Comparison of ENCODE assay signal across 17 cellular contexts in genomic region chr10:71472466-71472865, GRCh38.
"Had no signal": no experiment of that assay in that cellular context is flagged by ENCODE, and none has a peak within 500 bp of the region (broad histone marks: within the 10 kb centered on the region; RNA-seq: fewer than 3 reads in every experiment).

No MANE protein-coding gene starts in this region.

- H3K27ac ChIP-seq: prostate gland, SJSA1 had no signal

- H3K36me3 ChIP-seq: prostate gland, SJSA1 had no signal

- H3K27me3 Mint-ChIP-seq: activated B cell treated with CpG ODN at 0.5 μM for 24 hours had no signal

- H3K27ac Mint-ChIP-seq: activated B cell treated with CpG ODN at 0.5 μM for 24 hours; activated CD4-positive, alpha-beta memory T cell treated with anti-CD3 and anti-CD28 coated beads for 36 hours; activated CD8-positive, alpha-beta memory T cell treated with anti-CD3 and anti-CD28 coated beads, Interleukin-2, amount 10 ng/mL, durations not matched to agents 7 days and 5 days; activated naive CD4-positive, alpha-beta T cell treated with anti-CD3 and anti-CD28 coated beads for 36 hours; immature natural killer cell; stimulated activated naive B cell treated with anti-CD40 and anti-IgM and Interleukin-4, amounts not matched to agents 10 μg/mL and 1 μg/mL and 100 μg/mL, for 72 hours had no signal

- H3K9me3 Mint-ChIP-seq: activated B cell treated with CpG ODN at 0.5 μM for 24 hours; activated CD4-positive, alpha-beta memory T cell treated with anti-CD3 and anti-CD28 coated beads for 36 hours; activated naive CD4-positive, alpha-beta T cell treated with anti-CD3 and anti-CD28 coated beads for 36 hours; activated T-helper 17 cell treated with anti-CD3 and anti-CD28 coated beads, Interleukin-2, amount 50 U/mL, for 72 hours; immature natural killer cell; stimulated activated naive B cell treated with anti-CD40 and anti-IgM and Interleukin-4, amounts not matched to agents 10 μg/mL and 1 μg/mL and 100 μg/mL, for 72 hours had no signal

- H3K9me3 ChIP-seq: prostate gland, SJSA1 had no signal

- H3K4me1 Mint-ChIP-seq: activated T-helper 17 cell treated with anti-CD3 and anti-CD28 coated beads, Interleukin-2, amount 50 U/mL, for 72 hours had no signal

- H3K4me3 ChIP-seq: prostate gland, SJSA1 had no signal

- ATAC-seq: activated CD8-positive, alpha-beta memory T cell treated with anti-CD3 and anti-CD28 coated beads, Interleukin-2, amount 10 ng/mL, durations not matched to agents 7 days and 5 days; activated T-helper 17 cell treated with anti-CD3 and anti-CD28 coated beads, Interleukin-2, amount 50 U/mL, for 72 hours; stimulated activated naive B cell treated with anti-CD40 and anti-IgM and Interleukin-4, amounts not matched to agents 10 μg/mL and 1 μg/mL and 100 μg/mL, for 72 hours had no signal

- DNase-seq: activated B cell treated with CpG ODN at 0.5 μM for 24 hours; activated CD4-positive, alpha-beta memory T cell treated with anti-CD3 and anti-CD28 coated beads for 36 hours; activated CD4-positive, alpha-beta T cell treated with anti-CD3 and anti-CD28 coated beads for 4 hours; activated CD8-positive, alpha-beta memory T cell treated with anti-CD3 and anti-CD28 coated beads, Interleukin-2, amount 10 ng/mL, durations not matched to agents 7 days and 5 days; activated naive CD4-positive, alpha-beta T cell treated with anti-CD3 and anti-CD28 coated beads for 36 hours; activated T-cell treated with anti-CD3 and anti-CD28 coated beads, Interleukin-2, amount 50 U/mL, for 1 hour; cerebellar nuclear complex; effector CD4-positive, alpha-beta T cell; head of caudate nucleus; immature natural killer cell; mammary epithelial cell; midbrain; stimulated activated CD4-positive, alpha-beta T cell treated with anti-CD3 and anti-CD28 coated beads, Interleukin-4, amount 100 ng/mL, for 4 hours; stimulated activated naive B cell treated with anti-CD40 and anti-IgM and Interleukin-4, amounts not matched to agents 10 μg/mL and 1 μg/mL and 100 μg/mL, for 72 hours had no signal

- H3K4me3 Mint-ChIP-seq: activated B cell treated with CpG ODN at 0.5 μM for 24 hours; activated CD4-positive, alpha-beta memory T cell treated with anti-CD3 and anti-CD28 coated beads for 36 hours; activated CD8-positive, alpha-beta memory T cell treated with anti-CD3 and anti-CD28 coated beads, Interleukin-2, amount 10 ng/mL, durations not matched to agents 7 days and 5 days; activated naive CD4-positive, alpha-beta T cell treated with anti-CD3 and anti-CD28 coated beads for 36 hours; activated T-helper 17 cell treated with anti-CD3 and anti-CD28 coated beads, Interleukin-2, amount 50 U/mL, for 72 hours; immature natural killer cell; stimulated activated naive B cell treated with anti-CD40 and anti-IgM and Interleukin-4, amounts not matched to agents 10 μg/mL and 1 μg/mL and 100 μg/mL, for 72 hours had no signal

- H3K36me3 Mint-ChIP-seq: activated CD4-positive, alpha-beta memory T cell treated with anti-CD3 and anti-CD28 coated beads for 36 hours; activated CD8-positive, alpha-beta memory T cell treated with anti-CD3 and anti-CD28 coated beads, Interleukin-2, amount 10 ng/mL, durations not matched to agents 7 days and 5 days; immature natural killer cell; stimulated activated naive B cell treated with anti-CD40 and anti-IgM and Interleukin-4, amounts not matched to agents 10 μg/mL and 1 μg/mL and 100 μg/mL, for 72 hours had no signal

- H3K4me1 ChIP-seq: prostate gland, SJSA1 had no signal

- H3K27me3 ChIP-seq: SJSA1 had no signal
